34 cellular contexts compared by ENCODE assay signal in the genomic region with DNA sequence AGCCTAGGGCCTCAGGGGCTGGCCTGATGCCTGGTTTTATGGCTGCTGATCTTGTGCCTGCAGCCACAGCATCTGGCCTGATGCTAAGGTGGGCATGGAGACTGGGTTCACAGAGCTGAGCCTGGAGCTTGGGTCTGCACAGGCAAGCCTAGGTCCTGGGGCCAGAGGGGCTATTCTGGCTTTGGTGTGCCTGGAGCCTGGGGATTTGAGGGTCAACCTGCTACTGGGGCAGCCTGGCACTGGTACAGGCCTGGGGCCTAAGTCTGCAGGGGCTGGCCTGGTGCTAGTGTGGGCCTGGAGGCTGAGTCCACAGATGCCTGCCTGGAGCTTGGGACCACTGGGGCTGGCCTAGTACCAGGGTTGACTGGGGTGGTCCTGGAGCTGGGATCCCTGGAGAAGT.
"Had no signal": no experiment of that assay in that cellular context is flagged by ENCODE, and none has a peak within 500 bp of the region (broad histone marks: within the 10 kb centered on the region; RNA-seq: fewer than 3 reads in every experiment).

No MANE protein-coding gene starts in this region.

- H3K4me1 Mint-ChIP-seq: activated B cell treated with CpG ODN at 0.5 μM for 24 hours; activated naive CD8-positive, alpha-beta T cell treated with anti-CD3 and anti-CD28 coated beads, Interleukin-2, amount 50 U/mL, for 24 hours; activated T-helper 17 cell treated with anti-CD3 and anti-CD28 coated beads, Interleukin-2, amount 50 U/mL, for 72 hours; brain had no signal

- H3K4me1 ChIP-seq: adrenal gland, ascending aorta, breast epithelium, colonic mucosa, esophagus squamous epithelium, gastroesophageal sphincter had no signal

- H3K27me3 ChIP-seq: adrenal gland, ascending aorta, breast epithelium, cardiac muscle cell, colonic mucosa, esophagus squamous epithelium, gastroesophageal sphincter had no signal

- H3K36me3 ChIP-seq: adrenal gland, ascending aorta, breast epithelium, cardiac muscle cell, colonic mucosa, esophagus squamous epithelium, gastroesophageal sphincter, WERI-Rb-1 had no signal

- H3K27ac Mint-ChIP-seq: activated B cell treated with CpG ODN at 0.5 μM for 24 hours; activated CD8-positive, alpha-beta T cell treated with anti-CD3 and anti-CD28 coated beads for 36 hours; activated naive CD8-positive, alpha-beta T cell; activated naive CD8-positive, alpha-beta T cell treated with anti-CD3 and anti-CD28 coated beads, Interleukin-2, amount 50 U/mL, for 24 hours; activated T-helper 17 cell treated with anti-CD3 and anti-CD28 coated beads, Interleukin-2, amount 50 U/mL, for 72 hours; brain; T-helper 17 cell; T-helper 2 cell treated with Interferon-gamma antibody and Interleukin-4, amounts not matched to agents 5 μg/mL and 100 μg/mL, for 36 hours had no signal

- H3K27me3 Mint-ChIP-seq: activated B cell treated with CpG ODN at 0.5 μM for 24 hours; activated CD8-positive, alpha-beta T cell treated with anti-CD3 and anti-CD28 coated beads for 36 hours; activated naive CD8-positive, alpha-beta T cell; activated naive CD8-positive, alpha-beta T cell treated with anti-CD3 and anti-CD28 coated beads, Interleukin-2, amount 50 U/mL, for 24 hours; activated T-helper 17 cell treated with anti-CD3 and anti-CD28 coated beads, Interleukin-2, amount 50 U/mL, for 72 hours; T-helper 17 cell had no signal

- H3K27ac ChIP-seq: adrenal gland, ascending aorta, breast epithelium, cardiac muscle cell, colonic mucosa, epithelial cell of prostate, esophagus squamous epithelium, gastroesophageal sphincter, WERI-Rb-1 had no signal

- H3K4me3 Mint-ChIP-seq: activated B cell treated with CpG ODN at 0.5 μM for 24 hours; activated CD8-positive, alpha-beta T cell treated with anti-CD3 and anti-CD28 coated beads for 36 hours; activated naive CD8-positive, alpha-beta T cell; activated naive CD8-positive, alpha-beta T cell treated with anti-CD3 and anti-CD28 coated beads, Interleukin-2, amount 50 U/mL, for 24 hours; activated T-cell treated with anti-CD3 and anti-CD28 coated beads, Interleukin-2, amount 50 U/mL, for 4 hours; activated T-helper 17 cell treated with anti-CD3 and anti-CD28 coated beads, Interleukin-2, amount 50 U/mL, for 72 hours; brain; T-helper 17 cell; T-helper 2 cell treated with Interferon-gamma antibody and Interleukin-4, amounts not matched to agents 5 μg/mL and 100 μg/mL, for 36 hours had no signal

- H3K9me3 ChIP-seq: adrenal gland, ascending aorta, breast epithelium, colonic mucosa, esophagus squamous epithelium, gastroesophageal sphincter had no signal

- ATAC-seq: activated CD4-positive, CD25-positive, alpha-beta regulatory T cell treated with anti-CD3 and anti-CD28 coated beads, Interleukin-2, amount 50 U/mL, for 24 hours; activated CD8-positive, alpha-beta T cell treated with anti-CD3 and anti-CD28 coated beads for 36 hours; activated naive CD8-positive, alpha-beta T cell treated with anti-CD3 and anti-CD28 coated beads, Interleukin-2, amount 50 U/mL, for 24 hours; activated T-helper 17 cell treated with anti-CD3 and anti-CD28 coated beads, Interleukin-2, amount 50 U/mL, for 72 hours; gastroesophageal sphincter; T-helper 17 cell had no signal

- DNase-seq: activated B cell treated with CpG ODN at 0.5 μM for 24 hours; activated CD4-positive, alpha-beta T cell treated with anti-CD3 and anti-CD28 coated beads for 48 hours; activated CD4-positive, alpha-beta T cell treated with anti-CD3 and anti-CD28 coated beads, Interleukin-2, amount 50 U/mL, for 1 hour; activated CD4-positive, alpha-beta T cell treated with anti-CD3 and anti-CD28 coated beads, Interleukin-2, amount 50 U/mL, for 48 hours; activated CD8-positive, alpha-beta memory T cell treated with anti-CD3 and anti-CD28 coated beads for 24 hours; activated CD8-positive, alpha-beta T cell treated with anti-CD3 and anti-CD28 coated beads for 36 hours; activated effector memory CD4-positive, alpha-beta T cell treated with Interleukin-2 at 50 U/mL for 16 hours; activated gamma-delta T cell treated with Interleukin-2 at 50 U/mL for 16 hours; activated naive CD4-positive, alpha-beta T cell treated with anti-CD3 and anti-CD28 coated beads, Interleukin-2, amount 50 U/mL, for 16 hours; activated naive CD4-positive, alpha-beta T cell treated with Interleukin-2 at 50 U/mL for 16 hours; activated naive CD8-positive, alpha-beta T cell treated with anti-CD3 and anti-CD28 coated beads, Interleukin-2, amount 50 U/mL, for 24 hours; activated T-cell treated with anti-CD3 and anti-CD28 coated beads, Interleukin-2, amount 50 U/mL, for 4 hours; adrenal gland; amygdala; central memory CD4-positive, alpha-beta T cell; cerebellar nuclear complex; colonic mucosa; effector CD8-positive, alpha-beta T cell; esophagus squamous epithelium; foreskin melanocyte; T-helper 1 cell; T-helper 17 cell; T1000; WERI-Rb-1 had no signal

- H3K36me3 Mint-ChIP-seq: activated naive CD8-positive, alpha-beta T cell; brain had no signal

- H3K4me3 ChIP-seq: adrenal gland, ascending aorta, breast epithelium, cardiac muscle cell, colonic mucosa, esophagus squamous epithelium, gastroesophageal sphincter had no signal

- H3K9me3 Mint-ChIP-seq: activated B cell treated with CpG ODN at 0.5 μM for 24 hours; activated CD8-positive, alpha-beta T cell treated with anti-CD3 and anti-CD28 coated beads for 36 hours; activated naive CD8-positive, alpha-beta T cell treated with anti-CD3 and anti-CD28 coated beads, Interleukin-2, amount 50 U/mL, for 24 hours; activated T-cell treated with anti-CD3 and anti-CD28 coated beads, Interleukin-2, amount 50 U/mL, for 4 hours had no signal
